ENCODE assay signal across 1 cellular context in the genomic region with DNA sequence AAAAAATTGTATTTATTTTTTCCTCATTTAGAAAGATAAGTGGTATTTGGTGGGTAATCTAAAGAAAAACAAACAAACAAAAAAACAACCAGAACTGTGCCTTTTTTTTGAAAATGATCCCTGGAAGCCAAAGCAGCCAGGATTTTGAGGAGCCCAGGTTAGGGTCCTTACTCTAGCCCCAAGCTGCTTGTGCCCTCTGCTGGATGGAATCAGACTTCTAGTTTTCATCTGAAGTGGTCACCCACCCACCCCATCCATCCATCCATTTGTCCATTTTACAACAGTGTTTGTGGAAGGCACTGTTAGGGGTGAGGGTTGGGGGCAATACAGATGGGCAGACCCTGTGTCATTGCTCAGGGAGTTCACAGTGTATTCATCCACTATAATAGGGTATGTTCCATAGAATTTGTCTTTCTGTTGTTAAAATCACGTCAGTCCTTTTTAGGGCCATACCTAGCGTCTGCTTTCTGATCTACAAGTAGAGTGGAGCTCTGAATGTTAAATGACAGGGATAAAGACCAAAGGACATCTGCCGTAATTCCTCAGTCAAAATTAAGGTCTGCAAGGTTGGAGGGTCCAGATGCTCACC.
TF ChIP-seq lines count a peak whose summit lies in the region.

No MANE protein-coding gene starts in this region.

TF ChIP-seq in WTC11, 78 proteins besides CTCF, POLR2A, EP300 and RAD21 (continued from another document):
- TF ChIP-seq ZNF512 (CRISPR knock-in tag; IDR thresholded peaks at IDR 0.05; ENCODE audit: borderline replicate concordance) (no peak), TEAD4 (CRISPR knock-in tag; IDR thresholded peaks at IDR 0.05) (no peak), ZNF138 (CRISPR knock-in tag; conservative IDR thresholded peaks at IDR 0.05) (no peak), ZNF219 (CRISPR knock-in tag; IDR thresholded peaks at IDR 0.05; ENCODE audit: borderline replicate concordance) (no peak), FOXK1 (CRISPR knock-in tag; IDR thresholded peaks at IDR 0.05) (no peak), TCF7 (CRISPR knock-in tag; IDR thresholded peaks at IDR 0.05; ENCODE audit: low read depth) (no peak), ZNF532 (CRISPR knock-in tag; IDR thresholded peaks at IDR 0.05; ENCODE audit: borderline replicate concordance) (no peak), NFE2L1 (CRISPR knock-in tag; IDR thresholded peaks at IDR 0.05) (no peak), SP1 (CRISPR knock-in tag; conservative IDR thresholded peaks at IDR 0.05) (no peak), ZNF396 (CRISPR knock-in tag; IDR thresholded peaks at IDR 0.05; ENCODE audit: borderline replicate concordance) (no peak), MXD4 (CRISPR knock-in tag; IDR thresholded peaks at IDR 0.05; ENCODE audit: borderline replicate concordance) (no peak), NR2C2 (CRISPR knock-in tag; IDR thresholded peaks at IDR 0.05) (no peak)
